8 cellular contexts compared by ENCODE assay signal in the genomic region with DNA sequence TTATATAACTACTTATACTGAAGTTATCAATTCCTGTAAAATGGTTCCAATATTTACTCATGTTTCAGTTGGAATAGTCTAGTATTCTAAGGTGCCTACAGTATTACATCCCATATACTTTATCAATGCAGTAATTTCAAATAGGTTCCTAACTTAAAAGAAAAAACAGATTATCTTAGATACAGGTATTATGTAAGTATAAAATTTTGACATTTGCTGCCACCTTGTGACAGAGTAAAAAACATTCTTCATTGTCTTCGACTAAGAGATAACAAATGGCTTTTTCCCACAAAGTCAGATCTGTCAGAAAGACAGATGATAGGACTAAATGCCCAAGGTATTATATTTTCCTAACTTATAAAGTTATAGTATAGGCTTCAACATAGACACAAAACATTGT.
A peak's percentile ranks its signal among the peaks of the same experiment; 100 is the strongest.
DNase-seq lines count a peak whose midpoint lies in the region; ATAC-seq, FAIRE-seq and TF ChIP-seq lines count a peak whose summit lies in the region.

No MANE protein-coding gene starts in this region.

- H3K9me3 ChIP-seq in upper lobe of right lung: no peaks in the 10 kb centered on the region

- H3K27me3 Mint-ChIP-seq in stimulated activated naive B cell treated with anti-CD40 and anti-IgM and Interleukin-4, amounts not matched to agents 10 μg/mL and 1 μg/mL and 100 μg/mL, for 72 hours: no peaks in the 10 kb centered on the region

- H3K4me3 ChIP-seq in AG09309 (ENCODE audit: control insufficient read depth, low read depth, low read length) (no peak overlapping the region), GM12865 (ENCODE audit: low read depth, low read length) (no peak overlapping the region), foreskin fibroblast (ENCODE audit: low read depth in 1 of 2, low read length in 2 of 2) (no peak overlapping the region), upper lobe of right lung (no peak overlapping the region)

- H3K4me1 ChIP-seq in upper lobe of right lung: no peaks in the 10 kb centered on the region

- DNase-seq in AG09309 (ENCODE audit: low read depth) (peak; percentile 23), GM12865 (ENCODE audit: low read depth) (peak; percentile 45), RCC 7860 (ENCODE audit: low spot score) (peak; percentile 23), foreskin fibroblast (peak in 1 of 2 donors; percentile 63), upper lobe of right lung (no peak)
- DNase-seq in stimulated activated naive B cell treated with anti-CD40 and anti-IgM and Interleukin-4, amounts not matched to agents 10 μg/mL and 1 μg/mL and 100 μg/mL, for 72 hours: no peak
- no peak for DNase-seq in activated T-cell treated with anti-CD3 and anti-CD28 coated beads, Interleukin-2, amount 50 U/mL, for 1 hour

- peaks cover 4% of the 10 kb centered on the region for H3K36me3 ChIP-seq in upper lobe of right lung

- TF ChIP-seq CTCF in AG09309 (IDR thresholded peaks at IDR 0.05; ENCODE audit: control insufficient read depth, insufficient read depth, low read depth, low read length, missing control alignments): peak; percentile 21
- no peak for TF ChIP-seq CTCF in GM12865 (IDR thresholded peaks at IDR 0.05; ENCODE audit: insufficient read depth, low read depth, low read length, missing control alignments)
- peak; percentile 18 for TF ChIP-seq CTCF in foreskin fibroblast (IDR thresholded peaks at IDR 0.05; ENCODE audit: low read depth, low read length)
- TF ChIP-seq CTCF in upper lobe of right lung (IDR thresholded peaks at IDR 0.05): peak; percentile 44

- no peaks in the 10 kb centered on the region for H3K4me1 Mint-ChIP-seq in stimulated activated naive B cell treated with anti-CD40 and anti-IgM and Interleukin-4, amounts not matched to agents 10 μg/mL and 1 μg/mL and 100 μg/mL, for 72 hours

- peak; percentile 39 for ATAC-seq in upper lobe of right lung
- ATAC-seq in GM21825 (IDR thresholded peaks at IDR 0.05; ENCODE audit: unreplicated experiment): no peak
- no peak for ATAC-seq in stimulated activated naive B cell treated with anti-CD40 and anti-IgM and Interleukin-4, amounts not matched to agents 10 μg/mL and 1 μg/mL and 100 μg/mL, for 72 hours (replicated peaks)

- peaks cover 22 to 37% of the 10 kb centered on the region in 2 donors for H3K36me3 Mint-ChIP-seq in stimulated activated naive B cell treated with anti-CD40 and anti-IgM and Interleukin-4, amounts not matched to agents 10 μg/mL and 1 μg/mL and 100 μg/mL, for 72 hours

- H3K27ac Mint-ChIP-seq in stimulated activated naive B cell treated with anti-CD40 and anti-IgM and Interleukin-4, amounts not matched to agents 10 μg/mL and 1 μg/mL and 100 μg/mL, for 72 hours: no peak overlapping the region

- H3K27ac ChIP-seq in upper lobe of right lung: no peak overlapping the region

- intact Hi-C loops in upper lobe of right lung (cut with DNase I): no loop called here

- no peak overlapping the region for H3K4me3 Mint-ChIP-seq in stimulated activated naive B cell treated with anti-CD40 and anti-IgM and Interleukin-4, amounts not matched to agents 10 μg/mL and 1 μg/mL and 100 μg/mL, for 72 hours

- FAIRE-seq in RCC 7860 (lab: Jason Lieb, UNC): peak; percentile 47

- no peaks in the 10 kb centered on the region for H3K27me3 ChIP-seq in upper lobe of right lung

- H3K9me3 Mint-ChIP-seq in stimulated activated naive B cell treated with anti-CD40 and anti-IgM and Interleukin-4, amounts not matched to agents 10 μg/mL and 1 μg/mL and 100 μg/mL, for 72 hours: peaks cover 8 to 9% of the 10 kb centered on the region in 2 donors

Comparison
In these comparisons a context has a peak if more than half of its experiments do, and no peak if none do; other contexts are left out.
1. DNase-seq: peak in AG09309 (single experiment), GM12865 (single experiment) and RCC 7860 (single experiment); none in upper lobe of right lung (single experiment), stimulated activated naive B cell treated with anti-CD40 and anti-IgM and Interleukin-4, amounts not matched to agents 10 μg/mL and 1 μg/mL and 100 μg/mL, for 72 hours (single experiment) and activated T-cell treated with anti-CD3 and anti-CD28 coated beads, Interleukin-2, amount 50 U/mL, for 1 hour (single experiment).